11 cellular contexts compared by ENCODE assay signal in the genomic region with DNA sequence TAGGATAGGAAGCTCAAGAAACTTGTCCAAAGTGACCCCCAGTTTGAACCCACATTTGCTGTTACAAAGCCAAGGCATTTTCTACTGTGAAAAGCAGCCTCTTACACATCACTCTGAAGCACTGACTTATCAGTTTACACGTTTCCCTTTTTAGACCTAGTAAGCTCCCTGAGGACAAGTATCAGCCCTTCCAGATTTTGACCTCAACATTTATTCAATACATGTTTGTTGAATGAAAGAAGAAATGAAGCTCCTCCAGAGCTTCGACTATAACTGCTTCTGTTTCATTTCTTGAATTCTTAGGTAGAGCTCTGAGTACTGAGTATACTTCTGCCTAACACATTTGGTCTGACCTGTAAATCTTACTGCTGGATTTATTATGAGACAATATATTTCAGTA. TPM values are rescaled to one million over a fixed set of nuclear protein-coding genes. Genes with fewer than 3 reads are reported as not detected.
DNase-seq lines count a peak whose midpoint lies in the region; ATAC-seq, FAIRE-seq and TF ChIP-seq lines count a peak whose summit lies in the region.
"Had no signal": no experiment of that assay in that cellular context is flagged by ENCODE, and none has a peak within 500 bp of the region (broad histone marks: within the 10 kb centered on the region; RNA-seq: fewer than 3 reads in every experiment).

No MANE protein-coding gene starts in this region.

- H4K20me1 ChIP-seq in K562 (replicated peaks; ENCODE audit: control insufficient read depth, insufficient read depth, low read length) = peaks cover 26% of the 10 kb centered on the region

- TF ChIP-seq EP300 in K562 (IDR thresholded peaks at IDR 0.05; ENCODE audit: low read length) = no peak

- no peak for DNase-seq in CD4-positive, CD25-positive, alpha-beta regulatory T cell
- DNase-seq in K562 (ENCODE audit: extremely low read depth in 1 of 4, low spot score in 3 of 4) (peak in 1 of 4 experiments; percentile 53), iPS-NIHi7 (ENCODE audit: extremely low spot score) (no peak), glomerular visceral epithelial cell (ENCODE audit: extremely low spot score) (no peak), left lung (no peak)
- no peak for DNase-seq in naive thymus-derived CD4-positive, alpha-beta T cell
- DNase-seq: activated CD4-positive, alpha-beta T cell treated with anti-CD3 and anti-CD28 coated beads for 48 hours; cortex of kidney; NCI-H446 had no signal

- H3K4me1 ChIP-seq in CD4-positive, CD25-positive, alpha-beta regulatory T cell (ENCODE audit: control insufficient read depth, insufficient read depth, low read length, poor library complexity, severe bottlenecking) = peaks cover 36% of the 10 kb centered on the region
- peaks cover 63% of the 10 kb centered on the region for H3K4me1 ChIP-seq in HUES48 (ENCODE audit: control insufficient read depth, insufficient read depth, low read length)
- peaks cover 16 to 23% of the 10 kb centered on the region in 2 experiments for H3K4me1 ChIP-seq in K562 (replicated peaks in 1 of 2; ENCODE audit: control insufficient read depth in 2 of 2, insufficient read depth in 2 of 2, low read length in 2 of 2)
- peaks cover 18 to 36% of the 10 kb centered on the region in 2 donors for H3K4me1 ChIP-seq in naive thymus-derived CD4-positive, alpha-beta T cell (ENCODE audit: control insufficient read depth in 2 of 2, insufficient read depth in 2 of 2, low read length in 2 of 2)
- peaks cover 24 to 51% of the 10 kb centered on the region in 2 donors for H3K4me1 ChIP-seq in left lung

- peak overlapping the region in 1 of 3 donors; percentile 36 for H3K27ac Mint-ChIP-seq in CD4-positive, CD25-positive, alpha-beta regulatory T cell
- peak overlapping the region in 6 of 9 donors; percentile 44 to 97 (median 82) for H3K27ac Mint-ChIP-seq in naive thymus-derived CD4-positive, alpha-beta T cell

- peaks cover 39 to 74% (median 65%) of the 10 kb centered on the region in 4 donors for H3K4me1 Mint-ChIP-seq in CD4-positive, CD25-positive, alpha-beta regulatory T cell
- H3K4me1 Mint-ChIP-seq in naive thymus-derived CD4-positive, alpha-beta T cell = peaks cover 55 to 81% (median 75%) of the 10 kb centered on the region in 7 donors

- WGBS in K562 (ENCODE audit: insufficient coverage, low coverage, missing lambda C conversion rate) = 14% methylated on average over 2 of the region's 2 CpGs

- H3K4me3 ChIP-seq in CD4-positive, CD25-positive, alpha-beta regulatory T cell (ENCODE audit: low read depth, low read length) = peak overlapping the region; percentile 95
- H3K4me3 ChIP-seq in HUES48 (ENCODE audit: low read depth, low read length) = peak overlapping the region; percentile 85
- H3K4me3 ChIP-seq in K562 = peak overlapping the region; percentile 77; the same call in 1 of the 2 replicates
- no peak overlapping the region for H3K4me3 ChIP-seq in naive thymus-derived CD4-positive, alpha-beta T cell (ENCODE audit: low read length)
- peak overlapping the region in 1 of 2 donors; percentile 77 for H3K4me3 ChIP-seq in left lung

- CTCF ChIA-PET in K562 (lab: Yijun Ruan, JAX; ENCODE audit: low intra/inter-chr PET ratio) = no interaction called here
- CTCF ChIA-PET in naive thymus-derived CD4-positive, alpha-beta T cell (lab: Charles Lee) = interaction anchor here (0.8 kb wide), 1 partner anchor 62 kb away, joined by 3 read pairs; no protein-coding TSS in a partner anchor

- no peaks in the 10 kb centered on the region for H3K36me3 ChIP-seq in CD4-positive, CD25-positive, alpha-beta regulatory T cell (ENCODE audit: control insufficient read depth, insufficient read depth, low read length)
- no peaks in the 10 kb centered on the region for H3K36me3 ChIP-seq in HUES48 (ENCODE audit: control insufficient read depth, insufficient read depth, low read length)
- peaks cover 18% of the 10 kb centered on the region; the same call in 2 of the 3 replicates for H3K36me3 ChIP-seq in K562 (ENCODE audit: control insufficient read depth, insufficient read depth, low read length)
- H3K36me3 ChIP-seq in naive thymus-derived CD4-positive, alpha-beta T cell (ENCODE audit: control insufficient read depth in 2 of 3, insufficient read depth in 3 of 3, low read length in 3 of 3) = peaks cover 0 to 5% (median 0%) of the 10 kb centered on the region in 3 experiments
- H3K36me3 ChIP-seq in left lung = no peaks in the 10 kb centered on the region

- H3K9me1 ChIP-seq in K562 (ENCODE audit: control insufficient read depth, insufficient read depth, low read length) = no peaks in the 10 kb centered on the region

- H3K9me3 Mint-ChIP-seq in CD4-positive, CD25-positive, alpha-beta regulatory T cell = no peaks in the 10 kb centered on the region
- no peaks in the 10 kb centered on the region for H3K9me3 Mint-ChIP-seq in naive thymus-derived CD4-positive, alpha-beta T cell

- no peak overlapping the region for H2AFZ ChIP-seq in K562 (ENCODE audit: low read depth, low read length)

- intact Hi-C loops in K562 (cut with micrococcal nuclease) (loop anchor here (2.0 kb wide), 3 partner anchors 15 to 115 kb away; no protein-coding TSS in a partner anchor), left lung (cut with DNase I) (no loop called here)
- intact Hi-C loops in naive thymus-derived CD4-positive, alpha-beta T cell (cut with micrococcal nuclease) = loop anchor here in 1 of 2 donors (2.0 to 5.0 kb wide), 3 partner anchors 21 to 1181 kb away; partner anchors contain the start of gene POT1

- TF ChIP-seq CTCF in K562 (IDR thresholded peaks at IDR 0.05 in 2 of 3, conservative IDR thresholded peaks at IDR 0.05 in 1 of 3; ENCODE audit: insufficient read depth in 2 of 3, low read depth in 1 of 3, low read length in 3 of 3) = no peak
- TF ChIP-seq CTCF in left lung (IDR thresholded peaks at IDR 0.05) = no peak

- H3K4me3 Mint-ChIP-seq in CD4-positive, CD25-positive, alpha-beta regulatory T cell = peak overlapping the region; percentile 96 to 100 (median 97)
- H3K4me3 Mint-ChIP-seq in naive thymus-derived CD4-positive, alpha-beta T cell = peak overlapping the region in 9 of 10 donors; percentile 91 to 99 (median 95)

- TF ChIP-seq POLR2A in K562 (conservative IDR thresholded peaks at IDR 0.05) = no peak

- ATAC-seq in CD4-positive, CD25-positive, alpha-beta regulatory T cell (ENCODE audit: low read depth in 2 of 2) = no peak
- ATAC-seq in K562 (no peak), HG03442 (IDR thresholded peaks at IDR 0.05; ENCODE audit: unreplicated experiment) (no peak), left lung (no peak)
- no peak for ATAC-seq in naive thymus-derived CD4-positive, alpha-beta T cell

- POLR2A ChIA-PET in K562 (lab: Yijun Ruan, JAX) = interaction anchor here (0.6 to 1.8 kb wide), 7 partner anchors 9 to 755 kb away, joined by 3 to 6 read pairs (median 4); no protein-coding TSS in a partner anchor
- POLR2A ChIA-PET in naive thymus-derived CD4-positive, alpha-beta T cell (lab: Charles Lee) = interaction anchor here (1.1 kb wide), 1 partner anchor 188 kb away, joined by 4 read pairs; the partner anchor contains the start of gene NDUFA5

- H3K79me2 ChIP-seq in K562 (ENCODE audit: control insufficient read depth, insufficient read depth, low read length) = peaks cover 99% of the 10 kb centered on the region

- H3K9ac ChIP-seq in HUES48 (ENCODE audit: low read depth, low read length) (0 out of 2 replicates have a peak overlapping the region, but pooled peaks have one; percentile 33), K562 (ENCODE audit: insufficient read depth in 1 of 2, low read depth in 2 of 2, low read length in 2 of 2) (no peak overlapping the region)

- in situ Hi-C loops in K562 (cut with MboI) = no loop called here

- H3K27me3 Mint-ChIP-seq in CD4-positive, CD25-positive, alpha-beta regulatory T cell = no peaks in the 10 kb centered on the region
- H3K27me3 Mint-ChIP-seq in naive thymus-derived CD4-positive, alpha-beta T cell = no peaks in the 10 kb centered on the region

- BruUV-seq in K562 (replicated peaks; lab: Mats Ljungman, UMichigan) = no TSS peak

- no peak for FAIRE-seq in K562 (lab: Jason Lieb, UNC)

- peak overlapping the region; percentile 95 for H3K4me2 ChIP-seq in K562 (ENCODE audit: insufficient read depth, low read length)

- H3K27me3 ChIP-seq in CD4-positive, CD25-positive, alpha-beta regulatory T cell (ENCODE audit: control insufficient read depth, insufficient read depth, low read length) = no peaks in the 10 kb centered on the region
- H3K27me3 ChIP-seq in HUES48 (ENCODE audit: control insufficient read depth, insufficient read depth, low read length) (no peaks in the 10 kb centered on the region), K562 (ENCODE audit: control insufficient read depth in 2 of 2, insufficient read depth in 2 of 2, low read length in 2 of 2) (no peaks in the 10 kb centered on the region), left lung (no peaks in the 10 kb centered on the region)
- no peaks in the 10 kb centered on the region for H3K27me3 ChIP-seq in naive thymus-derived CD4-positive, alpha-beta T cell (ENCODE audit: control insufficient read depth in 2 of 2, insufficient read depth in 2 of 2, low read length in 2 of 2)

- no peaks in the 10 kb centered on the region for H3K36me3 Mint-ChIP-seq in CD4-positive, CD25-positive, alpha-beta regulatory T cell
- H3K36me3 Mint-ChIP-seq in naive thymus-derived CD4-positive, alpha-beta T cell = peaks cover 0 to 11% (median 0%) of the 10 kb centered on the region in 5 donors

- H3K27ac ChIP-seq in CD4-positive, CD25-positive, alpha-beta regulatory T cell (ENCODE audit: insufficient read depth, low read length, poor library complexity, severe bottlenecking) = no peak overlapping the region
- H3K27ac ChIP-seq in HUES48 (ENCODE audit: low read depth, low read length) = no peak overlapping the region
- H3K27ac ChIP-seq in K562 (ENCODE audit: extremely low read depth, low read depth, low read length) = peak overlapping the region; percentile 16; the same call in 2 of the 3 replicates
- H3K27ac ChIP-seq in naive thymus-derived CD4-positive, alpha-beta T cell (ENCODE audit: low read depth, low read length) = no peak overlapping the region
- H3K27ac ChIP-seq in left lung = peak overlapping the region in 1 of 2 donors; percentile 4

- no peaks in the 10 kb centered on the region for H3K9me3 ChIP-seq in CD4-positive, CD25-positive, alpha-beta regulatory T cell (ENCODE audit: control insufficient read depth in 2 of 2, low read length in 2 of 2)
- H3K9me3 ChIP-seq in HUES48 (ENCODE audit: control insufficient read depth, insufficient read depth, low read length) (no peaks in the 10 kb centered on the region), K562 (replicated peaks; ENCODE audit: control insufficient read depth, insufficient read depth, low read depth, low read length) (peaks cover 3% of the 10 kb centered on the region; the same call in 1 of the 2 replicates), left lung (no peaks in the 10 kb centered on the region)
- H3K9me3 ChIP-seq in naive thymus-derived CD4-positive, alpha-beta T cell (ENCODE audit: control insufficient read depth in 2 of 3, low read length in 3 of 3) = no peaks in the 10 kb centered on the region

- TF ChIP-seq RAD21 in K562 (CRISPR knock-in tag; conservative IDR thresholded peaks at IDR 0.05 in 1 of 2, IDR thresholded peaks at IDR 0.05 in 1 of 2) = no peak

RNA-seq across cellular contexts. Expression of gene WASL, which starts 2.7 kb away (rescaled TPM):
- total RNA-seq in CD4-positive, CD25-positive, alpha-beta regulatory T cell = 10.2 TPM
- 1 to 10 TPM; 1.4 to 3.3 (median 1.7) TPM for polyA plus RNA-seq in CD4-positive, CD25-positive, alpha-beta regulatory T cell
- total RNA-seq in K562 (2011; cell fraction: chromatin; rRNA removed; ENCODE audit: low replicate concordance) = 10.9 and 28.5 TPM in 2 replicates
- 10.0 and 12.2 TPM in 2 replicates for total RNA-seq in K562 (2011; cell fraction: nucleolus; rRNA removed)
- total RNA-seq in K562 (2011; cell fraction: nucleoplasm; rRNA removed) = 19.1 and 41.4 TPM in 2 replicates
- total RNA-seq in K562 (2014; rRNA removed) (4.1 and 5.9 TPM in 2 replicates), K562 (2014; rRNA removed; fragmentation: Illumina TruSeq; extraction: Trizol) (9.6 and 9.9 TPM in 2 replicates), K562 (2015; rRNA removed; fragmentation: Illumina TruSeq; extraction: Trizol) (8.5 and 8.7 TPM in 2 replicates), K562 (2021) (12.9 and 13.9 TPM in 2 replicates), left lung (10 to 100 TPM; 30.4 to 40.6 TPM)
- polyA plus RNA-seq in K562 (2011; rRNA removed) (5.6 and 8.3 TPM in 2 replicates), K562 (2014; fragmentation: Illumina TruSeq; extraction: Trizol) (10.2 and 10.9 TPM in 2 replicates), K562 (2014; fragmentation: Nextera tagmentation; extraction: Ambion mirVana) (1 to 10 TPM; 3.2 to 4.4 TPM), K562 (2014; rRNA removed) (6.6 and 8.1 TPM in 2 replicates)
- 2.0 and 2.8 TPM in 2 replicates for polyA plus RNA-seq in K562 (2011; cell fraction: cytosol; rRNA removed)
- polyA plus RNA-seq in K562 (2011; cell fraction: nucleus; rRNA removed) = 10.4 and 11.6 TPM in 2 replicates
- 8.4 and 12.5 TPM in 2 replicates for polyA plus RNA-seq in K562 (2012)
- 7.6 and 9.3 TPM in 2 replicates for polyA minus RNA-seq in K562 (2011; rRNA and poly(A)+ RNA removed)
- polyA minus RNA-seq in K562 (2011; cell fraction: cytosol; rRNA and poly(A)+ RNA removed) = 4.5 and 6.2 TPM in 2 replicates
- polyA minus RNA-seq in K562 (2011; cell fraction: nucleus; rRNA and poly(A)+ RNA removed) = 29.4 and 36.2 TPM in 2 replicates
- 10 to 100 TPM in 3 of 5 experiments, 1 to 10 TPM in 2; 8.3 to 15.0 (median 10.1) TPM for total RNA-seq in naive thymus-derived CD4-positive, alpha-beta T cell
- 1 to 10 TPM; 2.3 to 3.1 TPM for polyA plus RNA-seq in naive thymus-derived CD4-positive, alpha-beta T cell
